ENCODE assay signal across 8 cellular contexts in the genomic region with DNA sequence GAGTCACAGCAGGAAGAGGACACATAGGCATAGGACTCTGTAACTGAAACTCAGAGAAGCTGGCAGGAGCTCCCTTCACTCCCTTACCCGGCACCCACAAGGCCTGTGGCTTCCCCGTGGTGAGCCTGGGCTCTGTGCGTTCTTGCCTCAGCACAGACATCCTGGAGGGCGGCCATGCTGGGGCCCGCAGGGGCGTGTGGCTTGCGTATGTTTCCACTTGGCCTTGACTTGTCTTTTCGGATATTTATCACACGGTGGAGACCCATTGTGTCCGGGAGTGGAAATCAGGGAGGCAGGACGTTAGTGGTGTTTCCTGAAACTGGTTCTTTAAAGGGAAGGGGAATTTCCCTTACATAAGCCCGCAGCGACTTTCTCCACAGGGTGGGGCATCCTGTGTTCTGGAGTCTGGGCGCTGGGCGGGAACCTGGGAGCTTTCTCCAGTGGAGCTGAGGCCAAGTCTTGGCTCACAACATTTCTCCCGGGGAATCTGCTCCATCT. TPM values are rescaled to one million over a fixed set of nuclear protein-coding genes. Genes with fewer than 3 reads are reported as not detected.
DNase-seq lines count a peak whose midpoint lies in the region; ATAC-seq and TF ChIP-seq lines count a peak whose summit lies in the region.

No MANE protein-coding gene starts in this region.

- peaks cover 26% of the 10 kb centered on the region for H3K36me3 Mint-ChIP-seq in activated naive CD4-positive, alpha-beta T cell treated with anti-CD3 and anti-CD28 coated beads, Interleukin-2, amount 10 ng/mL, durations not matched to agents 7 days and 5 days

- no peak overlapping the region for H2AFZ ChIP-seq in hepatocyte

- H3K4me2 ChIP-seq in hepatocyte, result peak overlapping the region; percentile 36

- H3K79me2 ChIP-seq in hepatocyte, result no peaks in the 10 kb centered on the region

- no peak overlapping the region for H3K4me3 Mint-ChIP-seq in activated naive CD4-positive, alpha-beta T cell treated with anti-CD3 and anti-CD28 coated beads, Interleukin-2, amount 10 ng/mL, durations not matched to agents 7 days and 5 days

- H3K9me3 Mint-ChIP-seq in activated naive CD4-positive, alpha-beta T cell treated with anti-CD3 and anti-CD28 coated beads, Interleukin-2, amount 10 ng/mL, durations not matched to agents 7 days and 5 days, result no peaks in the 10 kb centered on the region

- CTCF ChIA-PET in activated naive CD4-positive, alpha-beta T cell treated with anti-CD3 and anti-CD28 coated beads, Interleukin-2, amount 10 ng/mL, durations not matched to agents 7 days and 5 days (lab: Charles Lee), result interaction anchor here (1.0 to 2.3 kb wide), 3 partner anchors 9 to 31 kb away, joined by 3 to 10 read pairs (median 7); no protein-coding TSS in a partner anchor

- peaks cover 44% of the 10 kb centered on the region for H3K27me3 Mint-ChIP-seq in activated naive CD4-positive, alpha-beta T cell treated with anti-CD3 and anti-CD28 coated beads, Interleukin-2, amount 10 ng/mL, durations not matched to agents 7 days and 5 days

- 83% methylated on average over 16 of the region's 16 CpGs for WGBS in hepatocyte (ENCODE audit: low lambda C conversion rate, missing lambda C conversion rate)

- TF ChIP-seq CTCF in hepatocyte (IDR thresholded peaks at IDR 0.05; ENCODE audit: poor library complexity), result no peak

- no peaks in the 10 kb centered on the region for H3K9me3 ChIP-seq in hepatocyte (ENCODE audit: low read depth)

- DNase-seq in activated naive CD4-positive, alpha-beta T cell treated with anti-CD3 and anti-CD28 coated beads, Interleukin-2, amount 10 ng/mL, durations not matched to agents 7 days and 5 days, result peak; percentile 46
- DNase-seq in hepatocyte (ENCODE audit: low spot score) (no peak), SHP77 treated with DMSO at 0.1 percent for 48 hours (lab: John Stamatoyannopoulos, UW) (no peak), DMS79 (lab: John Stamatoyannopoulos, UW) (no peak)
- peak; percentile 23 for DNase-seq in stimulated activated CD4-positive, alpha-beta T cell treated with anti-CD3 and anti-CD28 coated beads, Interleukin-4, amount 100 ng/mL, for 1 hour

- peak overlapping the region; percentile 79 for H3K27ac ChIP-seq in hepatocyte

- H3K27me3 ChIP-seq in hepatocyte, result no peaks in the 10 kb centered on the region

- H3K9me2 ChIP-seq in hepatocyte (replicated peaks; ENCODE audit: insufficient read depth), result no peaks in the 10 kb centered on the region

- peaks cover 29% of the 10 kb centered on the region for H3K4me1 ChIP-seq in hepatocyte (ENCODE audit: insufficient read depth)

- no peak overlapping the region for H3K4me3 ChIP-seq in hepatocyte

- H3K4me1 Mint-ChIP-seq in activated naive CD4-positive, alpha-beta T cell treated with anti-CD3 and anti-CD28 coated beads, Interleukin-2, amount 10 ng/mL, durations not matched to agents 7 days and 5 days, result peaks cover 19% of the 10 kb centered on the region

- peak overlapping the region; percentile 29 for H3K27ac Mint-ChIP-seq in activated naive CD4-positive, alpha-beta T cell treated with anti-CD3 and anti-CD28 coated beads, Interleukin-2, amount 10 ng/mL, durations not matched to agents 7 days and 5 days

- H4K20me1 ChIP-seq in hepatocyte (ENCODE audit: insufficient read depth, poor library complexity, severe bottlenecking), result no peaks in the 10 kb centered on the region

- no peaks in the 10 kb centered on the region for H3K36me3 ChIP-seq in hepatocyte (replicated peaks; ENCODE audit: insufficient read depth, low read depth)

- ATAC-seq in GM19395 (IDR thresholded peaks at IDR 0.05; ENCODE audit: unreplicated experiment), result peak; percentile 58
- ATAC-seq in HG03442 (IDR thresholded peaks at IDR 0.05; ENCODE audit: unreplicated experiment), result peak; percentile 44
- no peak for ATAC-seq in GM19455 (IDR thresholded peaks at IDR 0.05; ENCODE audit: unreplicated experiment)

RNA-seq across cellular contexts. Expression of a gene that starts 49.9 kb away (rescaled TPM):
- 2.2 and 4.0 TPM in 2 replicates for total RNA-seq in hepatocyte
- polyA plus RNA-seq in hepatocyte, result 1.9 and 6.1 TPM in 2 replicates

Comparison
In these comparisons a context has a peak if more than half of its experiments do, and no peak if none do; other contexts are left out.
1. DNase-seq: peak in activated naive CD4-positive, alpha-beta T cell treated with anti-CD3 and anti-CD28 coated beads, Interleukin-2, amount 10 ng/mL, durations not matched to agents 7 days and 5 days (single experiment) and stimulated activated CD4-positive, alpha-beta T cell treated with anti-CD3 and anti-CD28 coated beads, Interleukin-4, amount 100 ng/mL, for 1 hour (single experiment); none in hepatocyte (single experiment), SHP77 treated with DMSO at 0.1 percent for 48 hours (single experiment) and DMS79 (single experiment).